19 cellular contexts compared by ENCODE assay signal in genomic region chr5:168152660-168153059, GRCh38.
DNase-seq lines count a peak whose midpoint lies in the region; ATAC-seq, FAIRE-seq and TF ChIP-seq lines count a peak whose summit lies in the region.
"Had no signal": no experiment of that assay in that cellular context is flagged by ENCODE, and none has a peak within 500 bp of the region (broad histone marks: within the 10 kb centered on the region; RNA-seq: fewer than 3 reads in every experiment).

No MANE protein-coding gene starts in this region.

- ATAC-seq in GM18867 (IDR thresholded peaks at IDR 0.05; ENCODE audit: unreplicated experiment) (peak; percentile 91), HG03521 (IDR thresholded peaks at IDR 0.05; ENCODE audit: unreplicated experiment) (peak; percentile 51), GM21390 (IDR thresholded peaks at IDR 0.05; ENCODE audit: unreplicated experiment) (no peak)
- ATAC-seq in activated T-cell treated with anti-CD3 and anti-CD28 coated beads, Interleukin-2, amount 50 U/mL, for 4 hours: no peak

- H3K9me3 ChIP-seq in astrocyte (ENCODE audit: insufficient read depth, low read depth, low read length): no peaks in the 10 kb centered on the region
- H3K9me3 ChIP-seq: HAP-1, testis had no signal

- no peak overlapping the region for H3K27ac ChIP-seq in astrocyte (ENCODE audit: low read depth, low read length)
- H3K27ac ChIP-seq: SK-N-MC, testis had no signal

- H3K27me3 Mint-ChIP-seq in astrocyte (ENCODE audit: low read depth, unreplicated experiment): no peaks in the 10 kb centered on the region
- peaks cover 3% of the 10 kb centered on the region for H3K27me3 Mint-ChIP-seq in activated T-cell treated with anti-CD3 and anti-CD28 coated beads, Interleukin-2, amount 50 U/mL, for 4 hours (ENCODE audit: low read depth)

- TF ChIP-seq CTCF in astrocyte (IDR thresholded peaks at IDR 0.05; ENCODE audit: insufficient read depth, low read depth, low read length): no peak

- peaks cover 26% of the 10 kb centered on the region for H3K4me1 Mint-ChIP-seq in astrocyte (ENCODE audit: low read depth, unreplicated experiment)
- H3K4me1 Mint-ChIP-seq in activated T-cell treated with anti-CD3 and anti-CD28 coated beads, Interleukin-2, amount 50 U/mL, for 4 hours (ENCODE audit: low read depth): no peaks in the 10 kb centered on the region
- H3K4me1 Mint-ChIP-seq: activated CD4-positive, alpha-beta memory T cell treated with anti-CD3 and anti-CD28 coated beads, Interleukin-2, amount 10 ng/mL, durations not matched to agents 7 days and 5 days had no signal

- no peak overlapping the region for H3K4me2 ChIP-seq in astrocyte (ENCODE audit: low read length)

- H3K27ac Mint-ChIP-seq in astrocyte (ENCODE audit: unreplicated experiment): peak overlapping the region; percentile 87
- H3K27ac Mint-ChIP-seq: activated CD4-positive, alpha-beta memory T cell treated with anti-CD3 and anti-CD28 coated beads, Interleukin-2, amount 10 ng/mL, durations not matched to agents 7 days and 5 days had no signal

- no peaks in the 10 kb centered on the region for H3K36me3 ChIP-seq in astrocyte (ENCODE audit: insufficient read depth, low read length)
- H3K36me3 ChIP-seq: HAP-1 had no signal

- no peaks in the 10 kb centered on the region for H3K4me1 ChIP-seq in astrocyte (ENCODE audit: insufficient read depth, low read length)
- H3K4me1 ChIP-seq: testis had no signal

- no peak overlapping the region for H3K9ac ChIP-seq in astrocyte (ENCODE audit: low read length)

- no peak for FAIRE-seq in astrocyte (lab: Jason Lieb, UNC)
- FAIRE-seq: frontal cortex had no signal

- H3K79me2 ChIP-seq in astrocyte (ENCODE audit: insufficient read depth, low read length): no peaks in the 10 kb centered on the region

- H3K4me3 ChIP-seq in astrocyte (ENCODE audit: insufficient read depth, low read depth, low read length): no peak overlapping the region
- H3K4me3 ChIP-seq: HAP-1, SK-N-MC, testis had no signal

- no peak overlapping the region for H2AFZ ChIP-seq in astrocyte (ENCODE audit: low read depth, low read length)

- peak; percentile 48 for DNase-seq in AG20443 (ENCODE audit: low spot score)
- DNase-seq in astrocyte (ENCODE audit: low read depth): no peak
- no peak for DNase-seq in SKM-1 treated with dmso at 0.1 percent for 144 hours (lab: John Stamatoyannopoulos, UW; ENCODE audit: unreplicated experiment)
- no peak for DNase-seq in NCI-H2107 (lab: John Stamatoyannopoulos, UW)
- no peak for DNase-seq in activated T-cell treated with anti-CD3 and anti-CD28 coated beads, Interleukin-2, amount 50 U/mL, for 4 hours
- DNase-seq: activated CD4-positive, alpha-beta memory T cell treated with anti-CD3 and anti-CD28 coated beads, Interleukin-2, amount 10 ng/mL, durations not matched to agents 7 days and 5 days; Kasumi-1; mesenchymal stem cell; NCI-H1417 treated with DMSO at 0.1 percent for 48 hours; NCI-H446; OCI-M1; stimulated activated CD4-positive, alpha-beta T cell treated with anti-CD3 and anti-CD28 coated beads, Interleukin-2, amount 100 ng/mL, for 48 hours; testis had no signal

- no peaks in the 10 kb centered on the region for H3K27me3 ChIP-seq in astrocyte (ENCODE audit: insufficient read depth, low read length)
- H3K27me3 ChIP-seq: testis had no signal

- H4K20me1 ChIP-seq in astrocyte (ENCODE audit: insufficient read depth, low read length): no peaks in the 10 kb centered on the region

- peaks cover 7% of the 10 kb centered on the region for H3K36me3 Mint-ChIP-seq in astrocyte (ENCODE audit: low read depth, unreplicated experiment)
- H3K36me3 Mint-ChIP-seq in activated T-cell treated with anti-CD3 and anti-CD28 coated beads, Interleukin-2, amount 50 U/mL, for 4 hours (ENCODE audit: insufficient read depth): no peaks in the 10 kb centered on the region

- H3K9me3 Mint-ChIP-seq in astrocyte (ENCODE audit: unreplicated experiment): no peaks in the 10 kb centered on the region
- no peaks in the 10 kb centered on the region for H3K9me3 Mint-ChIP-seq in activated T-cell treated with anti-CD3 and anti-CD28 coated beads, Interleukin-2, amount 50 U/mL, for 4 hours
- H3K9me3 Mint-ChIP-seq: activated CD4-positive, alpha-beta memory T cell treated with anti-CD3 and anti-CD28 coated beads, Interleukin-2, amount 10 ng/mL, durations not matched to agents 7 days and 5 days had no signal

- H3K4me3 Mint-ChIP-seq in astrocyte (ENCODE audit: unreplicated experiment): no peak overlapping the region
- no peak overlapping the region for H3K4me3 Mint-ChIP-seq in activated T-cell treated with anti-CD3 and anti-CD28 coated beads, Interleukin-2, amount 50 U/mL, for 4 hours
- H3K4me3 Mint-ChIP-seq: activated CD4-positive, alpha-beta memory T cell treated with anti-CD3 and anti-CD28 coated beads, Interleukin-2, amount 10 ng/mL, durations not matched to agents 7 days and 5 days had no signal

Comparison
In these comparisons a context has a peak if more than half of its experiments do, and no peak if none do; other contexts are left out.
1. ATAC-seq: peak in GM18867 (single experiment) and HG03521 (single experiment); none in GM21390 (single experiment) and activated T-cell treated with anti-CD3 and anti-CD28 coated beads, Interleukin-2, amount 50 U/mL, for 4 hours (0 of 2).